ENCODE assay signal across 10 cellular contexts in genomic region chr10:11272915-11273389, GRCh38.
DNase-seq lines count a peak whose midpoint lies in the region; ATAC-seq, FAIRE-seq and TF ChIP-seq lines count a peak whose summit lies in the region.
"Had no signal": no experiment of that assay in that cellular context is flagged by ENCODE, and none has a peak within 500 bp of the region (broad histone marks: within the 10 kb centered on the region; RNA-seq: fewer than 3 reads in every experiment).

No MANE protein-coding gene starts in this region.

- peaks cover 94% of the 10 kb centered on the region for H3K36me3 Mint-ChIP-seq in effector memory CD8-positive, alpha-beta T cell (ENCODE audit: insufficient read depth)

- no peak overlapping the region for H3K9ac ChIP-seq in kidney (ENCODE audit: low read length in 2 of 2)

- intact Hi-C loops in kidney (cut with DNase I) (no loop called here), ovary (cut with DNase I) (loop anchor here in 1 of 4 donors (5.0 kb wide), 1 partner anchor 1931 kb away; no protein-coding TSS in a partner anchor)

- H3K27ac Mint-ChIP-seq in effector memory CD8-positive, alpha-beta T cell: peak overlapping the region; percentile 70 to 88

- 88 to 96% (median 94%) methylated on average over 15 of the region's 15 CpGs for WGBS in ovary, 3 donors

- H3K9me3 ChIP-seq in kidney (ENCODE audit: control insufficient read depth in 1 of 2, low read length in 2 of 2): no peaks in the 10 kb centered on the region
- no peaks in the 10 kb centered on the region for H3K9me3 ChIP-seq in ovary
- H3K9me3 ChIP-seq: upper lobe of left lung had no signal

- TF ChIP-seq CTCF in GM12865 (IDR thresholded peaks at IDR 0.05; ENCODE audit: insufficient read depth, low read depth, low read length, missing control alignments): no peak
- TF ChIP-seq CTCF in kidney (IDR thresholded peaks at IDR 0.05; ENCODE audit: borderline replicate concordance, extremely low read depth, insufficient read depth): no peak
- TF ChIP-seq CTCF in ovary (IDR thresholded peaks at IDR 0.05): no peak

- H3K27me3 ChIP-seq in ovary: no peaks in the 10 kb centered on the region
- H3K27me3 ChIP-seq: upper lobe of left lung had no signal

- peaks cover 36 to 57% of the 10 kb centered on the region in 2 donors for H3K4me1 Mint-ChIP-seq in effector memory CD8-positive, alpha-beta T cell (ENCODE audit: low read depth in 2 of 2)

- H3K36me3 ChIP-seq in kidney (ENCODE audit: control insufficient read depth in 1 of 2, insufficient read depth in 2 of 2, low read length in 2 of 2) (no peaks in the 10 kb centered on the region), ovary (no peaks in the 10 kb centered on the region)

- ATAC-seq in HG03097 (IDR thresholded peaks at IDR 0.05; ENCODE audit: low FRiP score, unreplicated experiment): peak; percentile 61
- ATAC-seq in effector memory CD8-positive, alpha-beta T cell (replicated peaks): no peak
- no peak for ATAC-seq in GM19023 (IDR thresholded peaks at IDR 0.05; ENCODE audit: unreplicated experiment)

- no peak overlapping the region for H3K4me3 ChIP-seq in GM12865 (ENCODE audit: low read depth, low read length)
- no peak overlapping the region for H3K4me3 ChIP-seq in kidney (ENCODE audit: low read length in 2 of 2)
- H3K4me3 ChIP-seq in ovary: no peak overlapping the region
- H3K4me3 ChIP-seq: upper lobe of left lung had no signal

- TF ChIP-seq POLR2A in ovary (IDR thresholded peaks at IDR 0.05): no peak

- peak; percentile 87 for DNase-seq in GM12865 (ENCODE audit: low read depth)
- no peak for DNase-seq in GM19239 (ENCODE audit: insufficient read length, low spot score)
- no peak for DNase-seq in effector memory CD8-positive, alpha-beta T cell
- DNase-seq in foreskin melanocyte: no peak
- no peak for DNase-seq in kidney
- DNase-seq in ovary: no peak
- DNase-seq: islet precursor cell, upper lobe of left lung had no signal

- H3K4me3 Mint-ChIP-seq in effector memory CD8-positive, alpha-beta T cell: no peak overlapping the region

- TF ChIP-seq EP300 in ovary (IDR thresholded peaks at IDR 0.05): no peak

- FAIRE-seq in GM19239 (lab: Jason Lieb, UNC) (peak; percentile 82), kidney (lab: Jason Lieb, UNC) (no peak)

- H3K27ac ChIP-seq in kidney (ENCODE audit: low read depth in 2 of 2, low read length in 2 of 2): no peak overlapping the region
- H3K27ac ChIP-seq in ovary: no peak overlapping the region
- H3K27ac ChIP-seq: upper lobe of left lung had no signal

- H3K27me3 Mint-ChIP-seq in effector memory CD8-positive, alpha-beta T cell: no peaks in the 10 kb centered on the region

- H3K4me1 ChIP-seq in kidney (ENCODE audit: control insufficient read depth in 1 of 2, insufficient read depth in 1 of 2, low read depth in 1 of 2, low read length in 2 of 2) (no peaks in the 10 kb centered on the region), ovary (ENCODE audit: insufficient read depth) (peaks cover 4% of the 10 kb centered on the region)

- H3K9me3 Mint-ChIP-seq in effector memory CD8-positive, alpha-beta T cell: no peaks in the 10 kb centered on the region
